In genomic region chr16:80804451-80805383, GRCh38 we compare ENCODE assay signal across 8 cellular contexts. TPM values are rescaled to one million over a fixed set of nuclear protein-coding genes. Genes with fewer than 3 reads are reported as not detected.
A peak's percentile ranks its signal among the peaks of the same experiment; 100 is the strongest.
DNase-seq lines count a peak whose midpoint lies in the region; ATAC-seq, FAIRE-seq and TF ChIP-seq lines count a peak whose summit lies in the region.

Gene CDYL2 (minus strand): TSS chr16:80804598. CDS start chr16:80804173, 425 bp downstream.

- H3K4me3 ChIP-seq in Panc1 (ENCODE audit: low read depth in 2 of 2, low read length in 2 of 2), result peak within 1 kb of the TSS; percentile 38 to 42; a peak in 3 of 4 replicates

- no peak for FAIRE-seq in GM12892 (lab: Jason Lieb, UNC)

- H3K4me1 ChIP-seq in Panc1 (ENCODE audit: control insufficient read depth, insufficient read depth, low read length), result no peaks in the 10 kb centered on the region

- no peak within 1 kb of the TSS for H3K27ac ChIP-seq in Panc1 (ENCODE audit: low read length)

- H3K27ac Mint-ChIP-seq in activated naive CD4-positive, alpha-beta T cell treated with anti-CD3 and anti-CD28 coated beads, Interleukin-2, amount 50 U/mL, for 72 hours, result peak within 1 kb of the TSS; percentile 61 to 94

- H3K36me3 ChIP-seq in Panc1 (ENCODE audit: control insufficient read depth, insufficient read depth, low read length), result no peaks in the 10 kb centered on the region

- no TSS peak for BruUV-seq in Panc1 (replicated peaks; lab: Mats Ljungman, UMichigan)

- peaks cover 4 to 10% of the 10 kb centered on the region in 2 donors for H3K9me3 Mint-ChIP-seq in activated naive CD4-positive, alpha-beta T cell treated with anti-CD3 and anti-CD28 coated beads, Interleukin-2, amount 50 U/mL, for 72 hours

- intact Hi-C loops in Panc1 (cut with micrococcal nuclease; ENCODE audit: unreplicated experiment) (loop anchor here (5.0 kb wide), 1 partner anchor 292 kb away; no protein-coding TSS in a partner anchor), left cardiac atrium (cut with DNase I) (no loop called here)

- in situ Hi-C loops in Panc1 (cut with HindIII; ENCODE audit: low pct_unique_long_range_greater_than_20kb, low sequenced_read_pairs), result no loop called here

- CTCF ChIA-PET in Panc1 (lab: Charles Lee), result no interaction called here

- POLR2A ChIA-PET in Panc1 (lab: Charles Lee), result no interaction called here

- no peak for TF ChIP-seq CTCF in Panc1 (IDR thresholded peaks at IDR 0.05)

- peak; percentile 77 for ATAC-seq in HG02588 (IDR thresholded peaks at IDR 0.05; ENCODE audit: unreplicated experiment)
- ATAC-seq in Panc1, result peak; percentile 80
- peak; percentile 51 to 59 for ATAC-seq in activated naive CD4-positive, alpha-beta T cell treated with anti-CD3 and anti-CD28 coated beads, Interleukin-2, amount 50 U/mL, for 72 hours
- ATAC-seq in left cardiac atrium, result peak; percentile 78 to 86
- ATAC-seq in GM21367 (IDR thresholded peaks at IDR 0.05; ENCODE audit: unreplicated experiment), result no peak

- H3K27me3 ChIP-seq in Panc1 (ENCODE audit: control insufficient read depth, insufficient read depth, low read length), result peaks cover 13% of the 10 kb centered on the region

- peaks cover 0 to 15% of the 10 kb centered on the region in 2 donors for H3K36me3 Mint-ChIP-seq in activated naive CD4-positive, alpha-beta T cell treated with anti-CD3 and anti-CD28 coated beads, Interleukin-2, amount 50 U/mL, for 72 hours

- no peaks in the 10 kb centered on the region for H3K9me3 ChIP-seq in Panc1 (ENCODE audit: control insufficient read depth, insufficient read depth, low read depth, low read length)

- DNase-seq in GM12892 (ENCODE audit: insufficient read length), result peak; percentile 70
- no peak for DNase-seq in Panc1 (ENCODE audit: low read depth, low spot score)
- peak in 1 of 2 donors; percentile 65 for DNase-seq in activated naive CD4-positive, alpha-beta T cell treated with anti-CD3 and anti-CD28 coated beads, Interleukin-2, amount 50 U/mL, for 72 hours (ENCODE audit: low spot score in 2 of 2)
- DNase-seq in left cardiac atrium, result peak; percentile 54
- DNase-seq in renal cortical epithelial cell (ENCODE audit: low read depth), result no peak
- DNase-seq in cerebellar cortex (ENCODE audit: low spot score), result no peak

- no peak; the same call in 1 of the 2 replicates for TF ChIP-seq POLR2A in GM12892 (IDR thresholded peaks at IDR 0.05; ENCODE audit: low read depth, low read length)

RNA-seq across cellular contexts. Expression of gene CDYL2, which starts in this region (rescaled TPM):
- polyA plus RNA-seq in GM12892 (2012; ENCODE audit: missing spikeins), result 5.8 TPM
- total RNA-seq in Panc1 (2021; ENCODE audit: unreplicated experiment), result 6.1 TPM
- polyA plus RNA-seq in Panc1 (2012; ENCODE audit: insufficient read length), result 2.6 TPM
- 10 to 100 TPM; 10.8 to 42.4 TPM for total RNA-seq in activated naive CD4-positive, alpha-beta T cell treated with anti-CD3 and anti-CD28 coated beads, Interleukin-2, amount 50 U/mL, for 72 hours
- 1 to 10 TPM; 6.7 to 7.1 TPM for total RNA-seq in left cardiac atrium
- total RNA-seq in renal cortical epithelial cell, result 12.0 and 17.7 TPM in 2 replicates

Comparison
In these comparisons a context has a peak if more than half of its experiments do, and no peak if none do; other contexts are left out.
1. DNase-seq: peak in GM12892 (single experiment) and left cardiac atrium (single experiment); none in Panc1 (single experiment), renal cortical epithelial cell (single experiment) and cerebellar cortex (single experiment).